In the genomic region with DNA sequence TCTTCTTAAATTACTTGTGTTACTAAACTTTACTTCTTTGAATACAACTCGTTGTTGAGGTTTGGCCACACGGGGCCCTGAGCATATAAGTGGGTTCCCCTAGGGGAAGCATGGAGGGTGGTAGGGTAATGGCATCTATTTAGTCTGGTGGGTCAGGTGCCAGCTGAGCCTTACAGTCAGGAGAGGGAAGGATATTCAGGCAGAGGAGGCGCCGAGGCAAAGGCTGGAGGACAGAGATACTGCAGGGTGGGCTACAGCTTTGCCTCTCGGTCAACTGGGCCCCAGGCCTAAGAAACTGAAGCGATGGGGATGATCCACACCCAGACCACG, we compare ENCODE assay signal across 8 cellular contexts. TPM values are rescaled to one million over a fixed set of nuclear protein-coding genes. Genes with fewer than 3 reads are reported as not detected.
A peak's percentile ranks its signal among the peaks of the same experiment; 100 is the strongest.
DNase-seq lines count a peak whose midpoint lies in the region; ATAC-seq, FAIRE-seq and TF ChIP-seq lines count a peak whose summit lies in the region.

No MANE protein-coding gene starts in this region.

- H3K27ac ChIP-seq in keratinocyte (ENCODE audit: control insufficient read depth, insufficient read depth, low read length) (peak overlapping the region; percentile 85), transverse colon (peak overlapping the region; percentile 85 to 89 (median 86))

- H3K79me2 ChIP-seq in keratinocyte (ENCODE audit: control insufficient read depth, insufficient read depth, low read length) = peaks cover 43% of the 10 kb centered on the region

- H3K27me3 ChIP-seq in keratinocyte (ENCODE audit: control insufficient read depth, extremely low read depth, insufficient read depth, low read length) (no peaks in the 10 kb centered on the region), transverse colon (no peaks in the 10 kb centered on the region)

- no peaks in the 10 kb centered on the region for H4K20me1 ChIP-seq in keratinocyte (ENCODE audit: control insufficient read depth, extremely low read depth, insufficient read depth, low read length)

- peak overlapping the region; percentile 76 for H3K4me2 ChIP-seq in keratinocyte (ENCODE audit: control insufficient read depth, extremely low read depth, insufficient read depth, low read depth, low read length)

- peak overlapping the region; percentile 99 for H3K9ac ChIP-seq in keratinocyte (ENCODE audit: control insufficient read depth, extremely low read depth, insufficient read depth, low read length)

- FAIRE-seq in keratinocyte (lab: Jason Lieb, UNC) = no peak

- dilution Hi-C loops in keratinocyte (cut with MboI; ENCODE audit: extremely low pct_ligation_motif_present, low sequenced_read_pairs) = no loop called here

- ATAC-seq in HG03039 (IDR thresholded peaks at IDR 0.05; ENCODE audit: unreplicated experiment) = peak; percentile 8

- peak; percentile 79 for DNase-seq in DMS53 (lab: John Stamatoyannopoulos, UW)
- DNase-seq in DMS53 treated with DMSO at 0.1 percent for 48 hours (lab: John Stamatoyannopoulos, UW; ENCODE audit: unreplicated experiment) = no peak
- DNase-seq in keratinocyte (ENCODE audit: low read depth, low spot score) = no peak
- no peak for DNase-seq in transverse colon
- DNase-seq in Ammon's horn (ENCODE audit: low spot score) = no peak
- no peak for DNase-seq in DMS79 treated with DMSO at 0.1 percent for 48 hours (lab: John Stamatoyannopoulos, UW)

- peaks cover 8 to 20% of the 10 kb centered on the region in 2 experiments for H3K36me3 ChIP-seq in keratinocyte (ENCODE audit: control insufficient read depth in 2 of 2, extremely low read depth in 1 of 2, insufficient read depth in 2 of 2, low read length in 2 of 2)
- H3K36me3 ChIP-seq in transverse colon = peaks cover 0 to 6% (median 0%) of the 10 kb centered on the region in 4 donors

- TF ChIP-seq CTCF in keratinocyte (optimal IDR thresholded peaks at IDR 0.05 in 1 of 3, IDR thresholded peaks at IDR 0.05 in 1 of 3, conservative IDR thresholded peaks at IDR 0.05 in 1 of 3; ENCODE audit: extremely low read depth in 1 of 3, insufficient read depth in 2 of 3, low read length in 3 of 3) = no peak
- no peak for TF ChIP-seq CTCF in transverse colon (IDR thresholded peaks at IDR 0.05)

- H3K9me3 ChIP-seq in keratinocyte (ENCODE audit: control insufficient read depth, low read depth, low read length) = no peaks in the 10 kb centered on the region
- H3K9me3 ChIP-seq in transverse colon = no peaks in the 10 kb centered on the region

- H3K4me1 Mint-ChIP-seq in activated naive CD8-positive, alpha-beta T cell (ENCODE audit: low read depth) = peaks cover 37% of the 10 kb centered on the region

- H3K9me1 ChIP-seq in keratinocyte (ENCODE audit: control insufficient read depth, extremely low read depth, insufficient read depth, low read length) = no peaks in the 10 kb centered on the region

- TF ChIP-seq EP300 in transverse colon (IDR thresholded peaks at IDR 0.05; ENCODE audit: low read depth) = no peak

- peak overlapping the region; percentile 86 to 99 (median 97) for H3K4me3 ChIP-seq in keratinocyte (ENCODE audit: control insufficient read depth in 2 of 3, extremely low read depth in 1 of 3, insufficient read depth in 2 of 3, low read depth in 1 of 3, low read length in 3 of 3)
- H3K4me3 ChIP-seq in transverse colon = peak overlapping the region in 3 of 4 donors; percentile 57 to 82 (median 78)

- intact Hi-C loops in transverse colon (cut with DNase I; ENCODE audit: low total_unique reads) = no loop called here

- no peaks in the 10 kb centered on the region for H3K27me3 Mint-ChIP-seq in activated naive CD8-positive, alpha-beta T cell

- H3K27ac Mint-ChIP-seq in activated naive CD8-positive, alpha-beta T cell = peak overlapping the region; percentile 89

- 42% methylated on average over 7 of the region's 7 CpGs; no CpG with 5 or more reads in 1 of the 2 donors for WGBS in transverse colon (ENCODE audit: low coverage in 1 of 2), 2 donors

- in situ Hi-C loops in transverse colon (cut with MboI; ENCODE audit: low pct_ligation_motif_present in 1 of 4, low pct_unique_long_range_greater_than_20kb in 1 of 4, low sequenced_read_pairs in 3 of 4) = no loop called here

- H3K4me1 ChIP-seq in keratinocyte (ENCODE audit: control insufficient read depth, extremely low read depth, insufficient read depth, low read length) = peaks cover 3% of the 10 kb centered on the region
- peaks cover 6 to 29% (median 22%) of the 10 kb centered on the region in 4 donors for H3K4me1 ChIP-seq in transverse colon

- no peak for TF ChIP-seq POLR2A in transverse colon (IDR thresholded peaks at IDR 0.05)

- peak overlapping the region; percentile 92 for H2AFZ ChIP-seq in keratinocyte (ENCODE audit: control insufficient read depth, low read length)

- H3K36me3 Mint-ChIP-seq in activated naive CD8-positive, alpha-beta T cell = peaks cover 2% of the 10 kb centered on the region

- H3K9me3 Mint-ChIP-seq in activated naive CD8-positive, alpha-beta T cell (ENCODE audit: low read depth) = no peaks in the 10 kb centered on the region

- H3K4me3 Mint-ChIP-seq in activated naive CD8-positive, alpha-beta T cell = peak overlapping the region; percentile 94

RNA-seq across cellular contexts. Expression of a gene that starts 0.4 kb away (rescaled TPM):
- 75.7 to 90.2 TPM (median 84.9 TPM) in 3 replicates for polyA plus RNA-seq in keratinocyte
- 18.9 TPM for polyA plus RNA-seq in keratinocyte (2011; ENCODE audit: low read depth)
- 83.1 and 87.7 TPM in 2 replicates for polyA plus RNA-seq in keratinocyte (2011; cell fraction: cytosol; rRNA removed)
- polyA plus RNA-seq in keratinocyte (2011; cell fraction: nucleus; rRNA removed) = 76.6 and 86.6 TPM in 2 replicates
- 49.4 and 62.3 TPM in 2 replicates for polyA plus RNA-seq in keratinocyte (2012; ENCODE audit: low replicate concordance)
- 62.3 to 84.4 TPM (median 67.7 TPM) in 3 replicates for polyA minus RNA-seq in keratinocyte
- 79.4 TPM for polyA minus RNA-seq in keratinocyte (2011; cell fraction: cytosol; rRNA and poly(A)+ RNA removed)
- polyA minus RNA-seq in keratinocyte (2011; cell fraction: nucleus; rRNA and poly(A)+ RNA removed) = 39.8 and 60.2 TPM in 2 replicates
- total RNA-seq in transverse colon = 10 to 100 TPM; 34.4 to 58.2 (median 52.4) TPM

RNA-seq across cellular contexts. Expression of a gene that starts 2.9 kb away (rescaled TPM):
- polyA plus RNA-seq in keratinocyte = 0.04 TPM in 1 of 3 replicates, not detected in the others
- not detected for polyA plus RNA-seq in keratinocyte (2011; ENCODE audit: low read depth)
- not detected in 2 replicates for polyA plus RNA-seq in keratinocyte (2011; cell fraction: cytosol; rRNA removed)
- polyA plus RNA-seq in keratinocyte (2011; cell fraction: nucleus; rRNA removed) = not detected in 2 replicates
- polyA plus RNA-seq in keratinocyte (2012; ENCODE audit: low replicate concordance) = not detected in 2 replicates
- 0.16 TPM in 1 of 3 replicates, not detected in the others for polyA minus RNA-seq in keratinocyte
- not detected for polyA minus RNA-seq in keratinocyte (2011; cell fraction: cytosol; rRNA and poly(A)+ RNA removed)
- polyA minus RNA-seq in keratinocyte (2011; cell fraction: nucleus; rRNA and poly(A)+ RNA removed) = not detected in 2 replicates
- total RNA-seq in transverse colon = not detected
